Comparison of ENCODE assay signal across 24 cellular contexts in genomic region chr10:58473966-58474365, GRCh38. TPM values are rescaled to one million over a fixed set of nuclear protein-coding genes. Genes with fewer than 3 reads are reported as not detected.
DNase-seq lines count a peak whose midpoint lies in the region; ATAC-seq, FAIRE-seq and TF ChIP-seq lines count a peak whose summit lies in the region.
"Had no signal": no experiment of that assay in that cellular context is flagged by ENCODE, and none has a peak within 500 bp of the region (broad histone marks: within the 10 kb centered on the region; RNA-seq: fewer than 3 reads in every experiment).

No MANE protein-coding gene starts in this region.

- H3K4me3 ChIP-seq in A549 (no peak overlapping the region), bronchial epithelial cell (ENCODE audit: low read depth, low read length) (no peak overlapping the region), GM23338 (no peak overlapping the region)
- H3K4me3 ChIP-seq: cardiac muscle cell, dorsolateral prefrontal cortex, esophagus squamous epithelium, neural progenitor cell, transverse colon had no signal

- no peaks in the 10 kb centered on the region for H3K9me3 ChIP-seq in A549
- H3K9me3 ChIP-seq: esophagus squamous epithelium, transverse colon had no signal

- no peak for TF ChIP-seq RAD21 in A549 (conservative IDR thresholded peaks at IDR 0.05 in 1 of 2, IDR thresholded peaks at IDR 0.05 in 1 of 2)

- H3K4me1 ChIP-seq in A549, result peaks cover 42% of the 10 kb centered on the region
- peaks cover 18% of the 10 kb centered on the region for H3K4me1 ChIP-seq in GM23338 (ENCODE audit: insufficient read depth)
- H3K4me1 ChIP-seq: esophagus squamous epithelium, neural progenitor cell, transverse colon had no signal

- H3K27ac Mint-ChIP-seq in GM23338, result no peak overlapping the region
- H3K27ac Mint-ChIP-seq: activated CD4-positive, alpha-beta memory T cell treated with anti-CD3 and anti-CD28 coated beads for 36 hours; CD14-positive monocyte; neural progenitor cell; T-helper 17 cell had no signal

- no peaks in the 10 kb centered on the region for H3F3A ChIP-seq in GM23338 (replicated peaks; ENCODE audit: low read depth)

- H3K79me2 ChIP-seq in GM23338 (replicated peaks; ENCODE audit: insufficient read depth), result no peaks in the 10 kb centered on the region

- no peaks in the 10 kb centered on the region for H4K20me1 ChIP-seq in GM23338 (replicated peaks; ENCODE audit: insufficient read depth)

- no peaks in the 10 kb centered on the region for H3K9me3 Mint-ChIP-seq in GM23338
- H3K9me3 Mint-ChIP-seq: activated CD4-positive, alpha-beta memory T cell treated with anti-CD3 and anti-CD28 coated beads for 36 hours; activated T-cell treated with anti-CD3 and anti-CD28 coated beads, Interleukin-2, amount 50 U/mL, for 4 hours; neural progenitor cell had no signal

- ATAC-seq in A549, result peak in 1 of 2 experiments; percentile 50; a peak in 2 of 6 replicates
- no peak for ATAC-seq in HG03571 (IDR thresholded peaks at IDR 0.05; ENCODE audit: unreplicated experiment)
- no peak for ATAC-seq in GM19023 (IDR thresholded peaks at IDR 0.05; ENCODE audit: unreplicated experiment)
- no peak for ATAC-seq in GM23338
- ATAC-seq: activated T-cell treated with anti-CD3 and anti-CD28 coated beads, Interleukin-2, amount 50 U/mL, for 4 hours; left cardiac atrium; T-helper 17 cell had no signal

- TF ChIP-seq CTCF in A549 (IDR thresholded peaks at IDR 0.05) (no peak), bronchial epithelial cell (IDR thresholded peaks at IDR 0.05; ENCODE audit: insufficient read depth, low read length, severe bottlenecking) (no peak), GM23338 (conservative IDR thresholded peaks at IDR 0.05; ENCODE audit: low read depth in 2 of 2) (no peak)

- H3K4me2 ChIP-seq in A549 (peak overlapping the region; percentile 98), GM23338 (no peak overlapping the region)
- H3K4me2 ChIP-seq: neural progenitor cell had no signal

- FAIRE-seq in A549 (lab: Jason Lieb, UNC) (no peak), bronchial epithelial cell (lab: Jason Lieb, UNC) (no peak)

- peaks cover 2% of the 10 kb centered on the region for H3K27me3 Mint-ChIP-seq in GM23338 (ENCODE audit: insufficient read depth, low read depth, poor library complexity)

- DNase-seq in A549 (ENCODE audit: low read depth in 1 of 2, low spot score in 1 of 2), result peak in 1 of 2 experiments; percentile 24
- DNase-seq in LoVo (ENCODE audit: low spot score), result peak; percentile 8
- peak; percentile 54 for DNase-seq in bronchial epithelial cell (ENCODE audit: low read depth)
- peak; percentile 57 for DNase-seq in iris pigment epithelial cell (ENCODE audit: low read depth)
- no peak for DNase-seq in DMS79 (lab: John Stamatoyannopoulos, UW)
- DNase-seq in GM23338 (ENCODE audit: low spot score), result no peak
- DNase-seq: activated CD4-positive, alpha-beta memory T cell treated with anti-CD3 and anti-CD28 coated beads for 36 hours; activated naive CD4-positive, alpha-beta T cell treated with anti-CD3 and anti-CD28 coated beads, Interleukin-2, amount 50 U/mL, for 16 hours; activated T-cell treated with anti-CD3 and anti-CD28 coated beads, Interleukin-2, amount 50 U/mL, for 4 hours; DMS153; dorsolateral prefrontal cortex; esophagus squamous epithelium; left cardiac atrium; NCI-H446 treated with DMSO at 0.1 percent for 48 hours; SIG-M5; stimulated activated naive CD4-positive, alpha-beta T cell; T-helper 17 cell; transverse colon had no signal

- H3K27me3 ChIP-seq in bronchial epithelial cell (ENCODE audit: control insufficient read depth, insufficient read depth, low read length) (no peaks in the 10 kb centered on the region), GM23338 (ENCODE audit: insufficient read depth) (no peaks in the 10 kb centered on the region)
- H3K27me3 ChIP-seq: esophagus squamous epithelium, neural progenitor cell, transverse colon had no signal

- H3K4me3 Mint-ChIP-seq in GM23338, result no peak overlapping the region
- H3K4me3 Mint-ChIP-seq: activated CD4-positive, alpha-beta memory T cell treated with anti-CD3 and anti-CD28 coated beads for 36 hours; activated T-cell treated with anti-CD3 and anti-CD28 coated beads, Interleukin-2, amount 50 U/mL, for 4 hours; CD14-positive monocyte; neural progenitor cell; T-helper 17 cell had no signal

- CTCF ChIA-PET in A549 (lab: Yijun Ruan, JAX), result no interaction called here

- POLR2A ChIA-PET in A549 (lab: Yijun Ruan, JAX), result no interaction called here

- no peaks in the 10 kb centered on the region for H3K36me3 ChIP-seq in bronchial epithelial cell (ENCODE audit: control insufficient read depth, insufficient read depth, low read length)
- H3K36me3 ChIP-seq in GM23338 (ENCODE audit: insufficient read depth), result no peaks in the 10 kb centered on the region
- H3K36me3 ChIP-seq: cardiac muscle cell, esophagus squamous epithelium, neural progenitor cell, transverse colon had no signal

- WGBS in A549 (ENCODE audit: missing lambda C conversion rate), result 70% methylated on average over 3 of the region's 3 CpGs

- peak overlapping the region; percentile 1 to 18; a peak in 1 of 6 replicates for H3K27ac ChIP-seq in A549
- no peak overlapping the region for H3K27ac ChIP-seq in GM23338 (ENCODE audit: low read depth)
- H3K27ac ChIP-seq: cardiac muscle cell, dorsolateral prefrontal cortex, esophagus squamous epithelium, neural progenitor cell, transverse colon had no signal

- H3K4me1 Mint-ChIP-seq in GM23338, result peaks cover 19% of the 10 kb centered on the region
- H3K4me1 Mint-ChIP-seq: CD14-positive monocyte had no signal

- no peaks in the 10 kb centered on the region for H3K9me2 ChIP-seq in GM23338 (ENCODE audit: insufficient read depth)

- TF ChIP-seq POLR2A in A549 (IDR thresholded peaks at IDR 0.05; ENCODE audit: low read length), result no peak

- H2AFZ ChIP-seq in GM23338, result no peak overlapping the region
- H2AFZ ChIP-seq: neural progenitor cell had no signal

- TF ChIP-seq EP300 in A549 (IDR thresholded peaks at IDR 0.05), result no peak

- no peaks in the 10 kb centered on the region for H3K36me3 Mint-ChIP-seq in GM23338 (ENCODE audit: low read depth)
- H3K36me3 Mint-ChIP-seq: activated CD4-positive, alpha-beta memory T cell treated with anti-CD3 and anti-CD28 coated beads for 36 hours; CD14-positive monocyte; neural progenitor cell had no signal

TF ChIP-seq in A549, 52 proteins besides CTCF, POLR2A, EP300 and RAD21 (continues in another document):
- TF ChIP-seq SMC3 (IDR thresholded peaks at IDR 0.05), result no peak
- no peak for TF ChIP-seq HOXB13 (CRISPR knock-in tag; IDR thresholded peaks at IDR 0.05; ENCODE audit: low read depth)
- TF ChIP-seq PBX3 (IDR thresholded peaks at IDR 0.05), result no peak
- TF ChIP-seq SREBF2 (IDR thresholded peaks at IDR 0.05), result no peak
- TF ChIP-seq EHF (CRISPR knock-in tag; IDR thresholded peaks at IDR 0.05), result no peak
- TF ChIP-seq, protein P1, sequence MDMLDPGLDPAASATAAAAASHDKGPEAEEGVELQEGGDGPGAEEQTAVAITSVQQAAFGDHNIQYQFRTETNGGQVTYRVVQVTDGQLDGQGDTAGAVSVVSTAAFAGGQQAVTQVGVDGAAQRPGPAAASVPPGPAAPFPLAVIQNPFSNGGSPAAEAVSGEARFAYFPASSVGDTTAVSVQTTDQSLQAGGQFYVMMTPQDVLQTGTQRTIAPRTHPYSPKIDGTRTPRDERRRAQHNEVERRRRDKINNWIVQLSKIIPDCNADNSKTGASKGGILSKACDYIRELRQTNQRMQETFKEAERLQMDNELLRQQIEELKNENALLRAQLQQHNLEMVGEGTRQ (IDR thresholded peaks at IDR 0.05), result no peak
- TF ChIP-seq ZNF302 (CRISPR knock-in tag; IDR thresholded peaks at IDR 0.05), result no peak

TF ChIP-seq in GM23338, 12 proteins besides CTCF, POLR2A, EP300 and RAD21 (continues in another document):
- no peak for TF ChIP-seq ZNF331 (CRISPR knock-in tag; IDR thresholded peaks at IDR 0.05; ENCODE audit: low read depth)
- TF ChIP-seq EZH2 (IDR thresholded peaks at IDR 0.05; ENCODE audit: low read depth, unreplicated experiment), result no peak
- TF ChIP-seq, protein P2, sequence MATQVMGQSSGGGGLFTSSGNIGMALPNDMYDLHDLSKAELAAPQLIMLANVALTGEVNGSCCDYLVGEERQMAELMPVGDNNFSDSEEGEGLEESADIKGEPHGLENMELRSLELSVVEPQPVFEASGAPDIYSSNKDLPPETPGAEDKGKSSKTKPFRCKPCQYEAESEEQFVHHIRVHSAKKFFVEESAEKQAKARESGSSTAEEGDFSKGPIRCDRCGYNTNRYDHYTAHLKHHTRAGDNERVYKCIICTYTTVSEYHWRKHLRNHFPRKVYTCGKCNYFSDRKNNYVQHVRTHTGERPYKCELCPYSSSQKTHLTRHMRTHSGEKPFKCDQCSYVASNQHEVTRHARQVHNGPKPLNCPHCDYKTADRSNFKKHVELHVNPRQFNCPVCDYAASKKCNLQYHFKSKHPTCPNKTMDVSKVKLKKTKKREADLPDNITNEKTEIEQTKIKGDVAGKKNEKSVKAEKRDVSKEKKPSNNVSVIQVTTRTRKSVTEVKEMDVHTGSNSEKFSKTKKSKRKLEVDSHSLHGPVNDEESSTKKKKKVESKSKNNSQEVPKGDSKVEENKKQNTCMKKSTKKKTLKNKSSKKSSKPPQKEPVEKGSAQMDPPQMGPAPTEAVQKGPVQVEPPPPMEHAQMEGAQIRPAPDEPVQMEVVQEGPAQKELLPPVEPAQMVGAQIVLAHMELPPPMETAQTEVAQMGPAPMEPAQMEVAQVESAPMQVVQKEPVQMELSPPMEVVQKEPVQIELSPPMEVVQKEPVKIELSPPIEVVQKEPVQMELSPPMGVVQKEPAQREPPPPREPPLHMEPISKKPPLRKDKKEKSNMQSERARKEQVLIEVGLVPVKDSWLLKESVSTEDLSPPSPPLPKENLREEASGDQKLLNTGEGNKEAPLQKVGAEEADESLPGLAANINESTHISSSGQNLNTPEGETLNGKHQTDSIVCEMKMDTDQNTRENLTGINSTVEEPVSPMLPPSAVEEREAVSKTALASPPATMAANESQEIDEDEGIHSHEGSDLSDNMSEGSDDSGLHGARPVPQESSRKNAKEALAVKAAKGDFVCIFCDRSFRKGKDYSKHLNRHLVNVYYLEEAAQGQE (IDR thresholded peaks at IDR 0.05; ENCODE audit: unreplicated experiment), result no peak

RNA-seq across cellular contexts. Expression of gene BICC1, which starts 38.7 kb away (rescaled TPM):
- polyA plus RNA-seq in A549 (2011; rRNA removed) (36.9 and 50.7 TPM in 2 replicates), A549 (2017; fragmentation: RNase III; extraction: RNeasy Plus Mini Kit Qiagen cat#74134 plus additional on column Dnase treatment) (52.4 to 57.7 TPM (median 56.8 TPM) in 3 replicates), GM23338 (2016; fragmentation: Nextera tagmentation; extraction: Ambion mirVana) (0.94 and 1.3 TPM in 2 replicates)
- 7.3 and 9.6 TPM in 2 replicates for polyA plus RNA-seq in A549 (2012; cell fraction: cytosol; rRNA removed)
- polyA plus RNA-seq in A549 (2012; cell fraction: nucleus; rRNA removed), result 6.3 and 10.1 TPM in 2 replicates
- 155 and 169 TPM in 2 replicates for polyA minus RNA-seq in A549 (2011; rRNA and poly(A)+ RNA removed)
- 0.13 and 1.1 TPM in 2 replicates for total RNA-seq in bronchial epithelial cell
- 2.1 and 2.2 TPM in 2 replicates for total RNA-seq in GM23338 (2014; rRNA removed; shearing (Covaris generic))
- total RNA-seq: activated CD4-positive, alpha-beta memory T cell treated with anti-CD3 and anti-CD28 coated beads for 36 hours; activated T-cell treated with anti-CD3 and anti-CD28 coated beads, Interleukin-2, amount 50 U/mL, for 4 hours; HT-29; T-helper 17 cell had no signal

Comparison
In these comparisons a context has a peak if more than half of its experiments do, and no peak if none do; other contexts are left out.
1. DNase-seq: peak in LoVo (single experiment), bronchial epithelial cell (single experiment) and iris pigment epithelial cell (single experiment); none in DMS79 (single experiment) and GM23338 (single experiment).